In genomic region chr19:8483165-8483564, GRCh38 we compare ENCODE assay signal across 25 cellular contexts. TPM values are rescaled to one million over a fixed set of nuclear protein-coding genes. Genes with fewer than 3 reads are reported as not detected.
DNase-seq lines count a peak whose midpoint lies in the region; ATAC-seq and TF ChIP-seq lines count a peak whose summit lies in the region.
"Had no signal": no experiment of that assay in that cellular context is flagged by ENCODE, and none has a peak within 500 bp of the region (broad histone marks: within the 10 kb centered on the region; RNA-seq: fewer than 3 reads in every experiment).

No MANE protein-coding gene starts in this region.

- no peak overlapping the region for H3K4me3 ChIP-seq in SK-N-MC
- H3K4me3 ChIP-seq in endodermal cell (ENCODE audit: low read length): no peak overlapping the region
- H3K4me3 ChIP-seq: suprapubic skin had no signal

- no peaks in the 10 kb centered on the region for H3K9me3 Mint-ChIP-seq in activated naive CD4-positive, alpha-beta T cell treated with anti-CD3 and anti-CD28 coated beads, Interleukin-2, amount 50 U/mL, for 24 hours
- H3K9me3 Mint-ChIP-seq in endodermal cell (no peaks in the 10 kb centered on the region), MCF 10A (ENCODE audit: unreplicated experiment) (no peaks in the 10 kb centered on the region)
- no peaks in the 10 kb centered on the region for H3K9me3 Mint-ChIP-seq in stimulated activated naive CD8-positive, alpha-beta T cell treated with anti-CD3 and anti-CD28 coated beads, Interleukin-15, amount 100 ng/mL, for 72 hours
- H3K9me3 Mint-ChIP-seq: activated CD4-positive, alpha-beta memory T cell treated with anti-CD3 and anti-CD28 coated beads, Interleukin-2, amount 10 ng/mL, durations not matched to agents 7 days and 5 days; activated naive CD8-positive, alpha-beta T cell treated with anti-CD3 and anti-CD28 coated beads, Interleukin-2, amount 10 ng/mL, durations not matched to agents 7 days and 5 days; HFFc6; memory B cell had no signal

- peaks cover 3% of the 10 kb centered on the region for H3K36me3 Mint-ChIP-seq in activated naive CD4-positive, alpha-beta T cell treated with anti-CD3 and anti-CD28 coated beads, Interleukin-2, amount 50 U/mL, for 24 hours
- H3K36me3 Mint-ChIP-seq in endodermal cell (ENCODE audit: low read depth): peaks cover 78% of the 10 kb centered on the region
- peaks cover 90% of the 10 kb centered on the region for H3K36me3 Mint-ChIP-seq in MCF 10A (ENCODE audit: insufficient read depth, unreplicated experiment)

- peaks cover 63% of the 10 kb centered on the region for H3K4me1 Mint-ChIP-seq in activated naive CD4-positive, alpha-beta T cell treated with anti-CD3 and anti-CD28 coated beads, Interleukin-2, amount 50 U/mL, for 24 hours
- H3K4me1 Mint-ChIP-seq in endodermal cell (peaks cover 8% of the 10 kb centered on the region), MCF 10A (ENCODE audit: insufficient read depth, unreplicated experiment) (peaks cover 20% of the 10 kb centered on the region)
- peaks cover 81% of the 10 kb centered on the region for H3K4me1 Mint-ChIP-seq in stimulated activated naive CD8-positive, alpha-beta T cell treated with anti-CD3 and anti-CD28 coated beads, Interleukin-15, amount 100 ng/mL, for 72 hours

- H3K4me1 ChIP-seq in endodermal cell (ENCODE audit: control insufficient read depth, insufficient read depth, low read length): no peaks in the 10 kb centered on the region

- POLR2A ChIA-PET in MCF 10A (lab: Yijun Ruan, JAX): interaction anchor here (1.0 kb wide), 1 partner anchor 39 kb away, joined by 3 read pairs; the partner anchor contains the start of gene HNRNPM

- 96 to 100% methylated on average over 2 to 8 of the region's 8 CpGs for WGBS in endodermal cell (ENCODE audit: insufficient coverage in 1 of 2, insufficient read length in 1 of 2), 2 experiments

- no TSS peak for BruUV-seq in MCF 10A (replicated peaks; lab: Mats Ljungman, UMichigan)

- no peak for DNase-seq in activated naive CD4-positive, alpha-beta T cell treated with Interleukin-2 at 50 U/mL for 16 hours
- DNase-seq in SK-N-MC (ENCODE audit: low read depth, low spot score) (no peak), endodermal cell (no peak), MCF 10A (ENCODE audit: unreplicated experiment) (no peak)
- DNase-seq in stimulated activated naive CD8-positive, alpha-beta T cell treated with anti-CD3 and anti-CD28 coated beads, Interleukin-15, amount 100 ng/mL, for 72 hours: no peak
- DNase-seq in stimulated activated CD4-positive, alpha-beta T cell treated with anti-CD3 and anti-CD28 coated beads, Interleukin-12 subunit alpha, Interleukin-12 subunit beta, amount 100 ng/mL, for 4 hours: no peak
- DNase-seq: activated CD4-positive, alpha-beta memory T cell treated with anti-CD3 and anti-CD28 coated beads, Interleukin-2, amount 10 ng/mL, durations not matched to agents 7 days and 5 days; activated naive CD8-positive, alpha-beta T cell treated with anti-CD3 and anti-CD28 coated beads, Interleukin-2, amount 10 ng/mL, durations not matched to agents 7 days and 5 days; activated T-cell treated with anti-CD3 and anti-CD28 coated beads, Interleukin-2, amount 50 U/mL, for 1 hour; C1 segment of cervical spinal cord; central memory CD4-positive, alpha-beta T cell; HFFc6; left cardiac atrium; NCI-H1105 treated with DMSO at 0.1 percent for 48 hours; NCI-H226; NCI-H82; T-helper 9 cell; WERI-Rb-1 had no signal

- H3K4me3 Mint-ChIP-seq in activated naive CD4-positive, alpha-beta T cell treated with anti-CD3 and anti-CD28 coated beads, Interleukin-2, amount 50 U/mL, for 24 hours: no peak overlapping the region
- H3K4me3 Mint-ChIP-seq in endodermal cell (no peak overlapping the region), MCF 10A (ENCODE audit: unreplicated experiment) (no peak overlapping the region)
- no peak overlapping the region for H3K4me3 Mint-ChIP-seq in stimulated activated naive CD8-positive, alpha-beta T cell treated with anti-CD3 and anti-CD28 coated beads, Interleukin-15, amount 100 ng/mL, for 72 hours
- H3K4me3 Mint-ChIP-seq: activated CD4-positive, alpha-beta memory T cell treated with anti-CD3 and anti-CD28 coated beads, Interleukin-2, amount 10 ng/mL, durations not matched to agents 7 days and 5 days; activated naive CD8-positive, alpha-beta T cell treated with anti-CD3 and anti-CD28 coated beads, Interleukin-2, amount 10 ng/mL, durations not matched to agents 7 days and 5 days; HFFc6; memory B cell had no signal

- no peaks in the 10 kb centered on the region for H3K27me3 ChIP-seq in endodermal cell (ENCODE audit: control insufficient read depth, insufficient read depth, low read length, poor library complexity, severe bottlenecking)
- H3K27me3 ChIP-seq: suprapubic skin had no signal

- H3K9ac ChIP-seq in SK-N-MC (ENCODE audit: insufficient read length) (no peak overlapping the region), endodermal cell (ENCODE audit: extremely low read depth, low read length, poor library complexity, severe bottlenecking) (no peak overlapping the region)

- ATAC-seq in stimulated activated naive CD8-positive, alpha-beta T cell treated with anti-CD3 and anti-CD28 coated beads, Interleukin-15, amount 100 ng/mL, for 72 hours: no peak
- ATAC-seq: left cardiac atrium, SK-N-SH treated with all-trans-retinoic acid at 6 μM for 48 hours had no signal

- H3K36me3 ChIP-seq in SK-N-MC (ENCODE audit: insufficient read depth, low read length) (peaks cover 84% of the 10 kb centered on the region), endodermal cell (ENCODE audit: control insufficient read depth, insufficient read depth, low read length) (peaks cover 91% of the 10 kb centered on the region)

- intact Hi-C loops in MCF 10A (cut with micrococcal nuclease): no loop called here

- TF ChIP-seq CTCF in endodermal cell (conservative IDR thresholded peaks at IDR 0.05) (no peak), MCF 10A (IDR thresholded peaks at IDR 0.05; ENCODE audit: unreplicated experiment) (no peak)

- peak overlapping the region; percentile 53 for H3K27ac Mint-ChIP-seq in activated naive CD4-positive, alpha-beta T cell treated with anti-CD3 and anti-CD28 coated beads, Interleukin-2, amount 50 U/mL, for 24 hours
- H3K27ac Mint-ChIP-seq in endodermal cell: peak overlapping the region; percentile 23
- H3K27ac Mint-ChIP-seq in stimulated activated naive CD8-positive, alpha-beta T cell treated with anti-CD3 and anti-CD28 coated beads, Interleukin-15, amount 100 ng/mL, for 72 hours: peak overlapping the region; percentile 34 to 71
- no peak overlapping the region for H3K27ac Mint-ChIP-seq in MCF 10A (ENCODE audit: low read depth, unreplicated experiment)
- H3K27ac Mint-ChIP-seq: activated CD4-positive, alpha-beta memory T cell treated with anti-CD3 and anti-CD28 coated beads, Interleukin-2, amount 10 ng/mL, durations not matched to agents 7 days and 5 days; activated naive CD8-positive, alpha-beta T cell treated with anti-CD3 and anti-CD28 coated beads, Interleukin-2, amount 10 ng/mL, durations not matched to agents 7 days and 5 days; HFFc6; memory B cell had no signal

- no peaks in the 10 kb centered on the region for H3K27me3 Mint-ChIP-seq in activated naive CD4-positive, alpha-beta T cell treated with anti-CD3 and anti-CD28 coated beads, Interleukin-2, amount 50 U/mL, for 24 hours
- H3K27me3 Mint-ChIP-seq in endodermal cell (ENCODE audit: insufficient read depth): no peaks in the 10 kb centered on the region
- H3K27me3 Mint-ChIP-seq in stimulated activated naive CD8-positive, alpha-beta T cell treated with anti-CD3 and anti-CD28 coated beads, Interleukin-15, amount 100 ng/mL, for 72 hours: no peaks in the 10 kb centered on the region
- no peaks in the 10 kb centered on the region for H3K27me3 Mint-ChIP-seq in MCF 10A (ENCODE audit: insufficient read depth, unreplicated experiment)
- H3K27me3 Mint-ChIP-seq: activated CD4-positive, alpha-beta memory T cell treated with anti-CD3 and anti-CD28 coated beads, Interleukin-2, amount 10 ng/mL, durations not matched to agents 7 days and 5 days; activated naive CD8-positive, alpha-beta T cell treated with anti-CD3 and anti-CD28 coated beads, Interleukin-2, amount 10 ng/mL, durations not matched to agents 7 days and 5 days; memory B cell had no signal

- H3K9me3 ChIP-seq in SK-N-MC (ENCODE audit: low read depth, low read length) (no peaks in the 10 kb centered on the region), endodermal cell (ENCODE audit: control insufficient read depth, low read length) (no peaks in the 10 kb centered on the region)
- H3K9me3 ChIP-seq: suprapubic skin had no signal

- H3K27ac ChIP-seq in SK-N-MC: 0 out of 2 replicates have a peak overlapping the region, but pooled peaks have one; percentile 19
- H3K27ac ChIP-seq in endodermal cell (ENCODE audit: low read depth, low read length): no peak overlapping the region
- H3K27ac ChIP-seq: suprapubic skin, WERI-Rb-1 had no signal

- CTCF ChIA-PET in MCF 10A (lab: Yijun Ruan, JAX): interaction anchor here (0.7 to 1.1 kb wide), 2 partner anchors 11 to 123 kb away, joined by 3 to 4 read pairs; no protein-coding TSS in a partner anchor

RNA-seq across cellular contexts. Expression of gene PRAM1, which starts 19.3 kb away (rescaled TPM):
- total RNA-seq in endodermal cell (1 to 10 TPM in 1 of 2 donors, under 1 TPM in 1; 0.40 to 1.9 TPM), MCF 10A (2022) (0.15 TPM in 1 of 2 replicates, not detected in the other)
- 1.00 TPM for polyA plus RNA-seq in endodermal cell (2013, experiment 1 of 2)
- polyA plus RNA-seq in endodermal cell (2013, experiment 2 of 2): 0.58 TPM
- total RNA-seq: dermis microvascular lymphatic vessel endothelial cell, M059J had no signal
- polyA plus RNA-seq: AG04450 had no signal

RNA-seq across cellular contexts. Expression of gene ZNF414, which starts 30.8 kb away (rescaled TPM):
- total RNA-seq in endodermal cell: 10 to 100 TPM; 22.6 to 23.7 TPM
- polyA plus RNA-seq in endodermal cell (2013, experiment 1 of 2): 20.2 TPM
- 25.0 TPM for polyA plus RNA-seq in endodermal cell (2013, experiment 2 of 2)
- 16.3 and 27.2 TPM in 2 replicates for total RNA-seq in MCF 10A (2022)

RNA-seq across cellular contexts. Expression of gene HNRNPM, which starts 38.4 kb away (rescaled TPM):
- 100 to 1,000 TPM; 271 to 370 TPM for total RNA-seq in endodermal cell
- polyA plus RNA-seq in endodermal cell (2013, experiment 1 of 2): 198 TPM
- polyA plus RNA-seq in endodermal cell (2013, experiment 2 of 2): 223 TPM
- total RNA-seq in MCF 10A (2022): 149 and 161 TPM in 2 replicates
